In genomic region chr2:8479298-8479697, GRCh38 we compare ENCODE assay signal across 14 cellular contexts.
DNase-seq lines count a peak whose midpoint lies in the region; ATAC-seq and TF ChIP-seq lines count a peak whose summit lies in the region.
"Had no signal": no experiment of that assay in that cellular context is flagged by ENCODE, and none has a peak within 500 bp of the region (broad histone marks: within the 10 kb centered on the region; RNA-seq: fewer than 3 reads in every experiment).

No MANE protein-coding gene starts in this region.

- no peak for TF ChIP-seq EP300 in transverse colon (IDR thresholded peaks at IDR 0.05; ENCODE audit: low read depth)

- peak overlapping the region in 3 of 4 donors; percentile 2 to 30 (median 12) for H3K27ac ChIP-seq in transverse colon
- no peak overlapping the region for H3K27ac ChIP-seq in osteoblast (ENCODE audit: low read depth, low read length)
- H3K27ac ChIP-seq: ascending aorta had no signal

- peak; percentile 88 for ATAC-seq in Right ventricle myocardium inferior
- ATAC-seq in central memory CD8-positive, alpha-beta T cell (replicated peaks; ENCODE audit: extremely low read depth, poor library complexity, severe bottlenecking): no peak

- TF ChIP-seq CTCF in transverse colon (IDR thresholded peaks at IDR 0.05) (no peak), osteoblast (IDR thresholded peaks at IDR 0.05; ENCODE audit: extremely low read depth, low read depth, low read length) (no peak)

- peaks cover 88% of the 10 kb centered on the region for H3K4me1 Mint-ChIP-seq in central memory CD8-positive, alpha-beta T cell

- peak overlapping the region; percentile 80 for H3K27ac Mint-ChIP-seq in central memory CD8-positive, alpha-beta T cell (ENCODE audit: low read depth)

- no peak for TF ChIP-seq POLR2A in transverse colon (IDR thresholded peaks at IDR 0.05)

- peaks cover 6% of the 10 kb centered on the region for H3K36me3 Mint-ChIP-seq in central memory CD8-positive, alpha-beta T cell (ENCODE audit: insufficient read depth)

- H3K9me3 ChIP-seq in transverse colon (no peaks in the 10 kb centered on the region), osteoblast (ENCODE audit: low read depth, low read length) (no peaks in the 10 kb centered on the region)
- H3K9me3 ChIP-seq: ascending aorta had no signal

- H3K4me3 ChIP-seq in transverse colon: no peak overlapping the region
- no peak overlapping the region for H3K4me3 ChIP-seq in osteoblast (ENCODE audit: insufficient read depth, low read length)
- H3K4me3 ChIP-seq: ascending aorta had no signal

- no peaks in the 10 kb centered on the region for H3K27me3 ChIP-seq in transverse colon
- peaks cover 5% of the 10 kb centered on the region for H3K27me3 ChIP-seq in osteoblast (ENCODE audit: insufficient read depth, low read length)
- H3K27me3 ChIP-seq: ascending aorta had no signal

- no peaks in the 10 kb centered on the region for H4K20me1 ChIP-seq in osteoblast (ENCODE audit: insufficient read depth, low read length)

- peaks cover 18 to 43% (median 28%) of the 10 kb centered on the region in 4 donors for H3K4me1 ChIP-seq in transverse colon
- peaks cover 10% of the 10 kb centered on the region for H3K4me1 ChIP-seq in osteoblast (ENCODE audit: insufficient read depth, low read length)
- H3K4me1 ChIP-seq: ascending aorta had no signal

- no peak overlapping the region for H3K4me2 ChIP-seq in osteoblast (ENCODE audit: insufficient read depth, low read length)

- no peaks in the 10 kb centered on the region for H3K79me2 ChIP-seq in osteoblast (ENCODE audit: insufficient read depth, low read length)

- no peak overlapping the region for H3K4me3 Mint-ChIP-seq in central memory CD8-positive, alpha-beta T cell

- H3K36me3 ChIP-seq in transverse colon (no peaks in the 10 kb centered on the region), osteoblast (ENCODE audit: insufficient read depth, low read length) (no peaks in the 10 kb centered on the region)
- H3K36me3 ChIP-seq: ascending aorta had no signal

- 69 to 74% methylated on average over 12 of the region's 12 CpGs for WGBS in transverse colon (ENCODE audit: low coverage in 1 of 2), 2 donors

- H3K9me3 Mint-ChIP-seq in central memory CD8-positive, alpha-beta T cell: no peaks in the 10 kb centered on the region

- in situ Hi-C loops in transverse colon (cut with MboI; ENCODE audit: low pct_ligation_motif_present in 1 of 4, low pct_unique_long_range_greater_than_20kb in 1 of 4, low sequenced_read_pairs in 3 of 4): no loop called here

- H2AFZ ChIP-seq in osteoblast (ENCODE audit: low read length): no peak overlapping the region

- intact Hi-C loops in Right ventricle myocardium inferior (cut with DNase I) (loop anchor here (5.0 kb wide), 1 partner anchor 198 kb away; no protein-coding TSS in a partner anchor), cardiac septum (cut with DNase I) (loop anchor here (5.0 kb wide), 1 partner anchor 198 kb away; no protein-coding TSS in a partner anchor), transverse colon (cut with DNase I; ENCODE audit: low total_unique reads) (no loop called here)

- DNase-seq in Right ventricle myocardium inferior (ENCODE audit: missing footprints) (peak; percentile 56), cardiac septum (ENCODE audit: low spot score) (no peak), islet precursor cell (peak; percentile 84), transverse colon (no peak), H4 (ENCODE audit: low spot score) (no peak), osteoblast (ENCODE audit: insufficient read length, low spot score, missing footprints) (no peak), DMS153 (lab: John Stamatoyannopoulos, UW) (no peak)
- no peak for DNase-seq in central memory CD8-positive, alpha-beta T cell (ENCODE audit: low spot score in 2 of 2)
- DNase-seq: dermis blood vessel endothelial cell; mammary epithelial cell; NCI-H1436; NCI-H446; stimulated activated CD4-positive, alpha-beta T cell treated with anti-CD3 and anti-CD28 coated beads, Interleukin-12 subunit alpha, Interleukin-12 subunit beta, amount 100 ng/mL, for 4 hours had no signal

- no peaks in the 10 kb centered on the region for H3K27me3 Mint-ChIP-seq in central memory CD8-positive, alpha-beta T cell

Comparison
In these comparisons a context has a peak if more than half of its experiments do, and no peak if none do; other contexts are left out.
1. DNase-seq: peak in Right ventricle myocardium inferior (single experiment) and islet precursor cell (single experiment); none in cardiac septum (single experiment), central memory CD8-positive, alpha-beta T cell (0 of 2), transverse colon (single experiment), H4 (single experiment), osteoblast (single experiment) and DMS153 (single experiment).